13 cellular contexts compared by ENCODE assay signal in the genomic region with DNA sequence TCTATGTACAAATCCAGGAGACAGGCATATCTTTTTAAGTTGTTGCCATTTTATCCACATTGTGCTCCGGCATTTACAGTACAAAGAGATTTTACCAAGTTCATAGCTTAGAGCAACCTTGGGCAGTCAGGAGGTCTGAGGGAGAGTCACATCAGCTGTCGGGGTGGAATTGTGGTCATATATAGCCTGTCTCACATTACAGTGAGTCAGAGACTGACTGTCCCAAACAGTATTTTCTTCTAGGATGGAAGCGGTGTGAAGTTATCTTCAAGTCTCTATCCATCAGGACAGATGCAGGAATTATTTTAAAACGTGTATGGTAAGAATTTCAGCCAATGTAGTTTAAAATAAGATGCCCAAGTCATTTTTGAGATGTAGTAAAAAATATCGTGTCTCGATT. TPM values are rescaled to one million over a fixed set of nuclear protein-coding genes. Genes with fewer than 3 reads are reported as not detected.
A peak's percentile ranks its signal among the peaks of the same experiment; 100 is the strongest.
DNase-seq lines count a peak whose midpoint lies in the region; ATAC-seq and TF ChIP-seq lines count a peak whose summit lies in the region.
"Had no signal": no experiment of that assay in that cellular context is flagged by ENCODE, and none has a peak within 500 bp of the region (broad histone marks: within the 10 kb centered on the region; RNA-seq: fewer than 3 reads in every experiment).

No MANE protein-coding gene starts in this region.

- H3F3A ChIP-seq in PC-9 (ENCODE audit: insufficient read depth, low read depth): peaks cover 2% of the 10 kb centered on the region; the same call in 1 of the 2 replicates

- H2BK12ac ChIP-seq in mesenchymal stem cell (ENCODE audit: low read length in 2 of 2): no peak overlapping the region

- H3K27ac ChIP-seq in PC-9: no peak overlapping the region
- H3K27ac ChIP-seq in mesenchymal stem cell (ENCODE audit: low read length, poor library complexity, severe bottlenecking): no peak overlapping the region
- no peak overlapping the region for H3K27ac ChIP-seq in suprapubic skin
- H3K27ac ChIP-seq: BLaER1 treated with 17β-estradiol and CSF1 and Interleukin-3, amounts not matched to agents 10 nM and 100 nM; pancreas had no signal

- POLR2A ChIA-PET in PC-9 (lab: Charles Lee; ENCODE audit: unreplicated experiment): interaction anchor here (0.6 kb wide), 1 partner anchor 1399 kb away, joined by 5 read pairs; no protein-coding TSS in a partner anchor

- H2AFZ ChIP-seq in PC-9 (no peak overlapping the region), mesenchymal stem cell (ENCODE audit: low read depth, low read length) (no peak overlapping the region)

- H3K14ac ChIP-seq in mesenchymal stem cell (ENCODE audit: low read length in 2 of 2): no peak overlapping the region

- no peak overlapping the region for H2BK15ac ChIP-seq in mesenchymal stem cell (ENCODE audit: low read depth, poor library complexity, severe bottlenecking)

- ATAC-seq in GM21529 (IDR thresholded peaks at IDR 0.05; ENCODE audit: unreplicated experiment) (no peak), HG03039 (IDR thresholded peaks at IDR 0.05; ENCODE audit: unreplicated experiment) (no peak)

- no peak overlapping the region for H3K23ac ChIP-seq in mesenchymal stem cell (ENCODE audit: low read length in 2 of 2)

- no peaks in the 10 kb centered on the region for H3K79me1 ChIP-seq in mesenchymal stem cell (replicated peaks; ENCODE audit: low read length, poor library complexity, severe bottlenecking)

- no peak overlapping the region for H3K18ac ChIP-seq in mesenchymal stem cell (ENCODE audit: low read depth in 1 of 2, low read length in 2 of 2)

- no peaks in the 10 kb centered on the region for H3K9me3 ChIP-seq in PC-9 (ENCODE audit: insufficient read depth, low read depth)
- no peaks in the 10 kb centered on the region for H3K9me3 ChIP-seq in mesenchymal stem cell (ENCODE audit: control insufficient read depth, low read length)
- no peaks in the 10 kb centered on the region for H3K9me3 ChIP-seq in suprapubic skin
- H3K9me3 ChIP-seq: BLaER1 treated with 17β-estradiol and CSF1 and Interleukin-3, amounts not matched to agents 10 nM and 100 nM; pancreas had no signal

- no peak for TF ChIP-seq EP300 in suprapubic skin (IDR thresholded peaks at IDR 0.05)

- no peak overlapping the region for H2BK120ac ChIP-seq in mesenchymal stem cell (ENCODE audit: low read depth, low read length)

- DNase-seq in Caki2 (ENCODE audit: low read depth) (peak; percentile 39), PC-9 (peak; percentile 41 to 58), dermis blood vessel endothelial cell (peak; percentile 59), mesenchymal stem cell (peak; percentile 83), suprapubic skin (ENCODE audit: low spot score in 2 of 2) (no peak), UCSD-AML1 (lab: John Stamatoyannopoulos, UW; ENCODE audit: unreplicated experiment) (no peak)
- DNase-seq: activated CD4-positive, alpha-beta T cell treated with anti-CD3 and anti-CD28 coated beads, Interleukin-2, amount 10 ng/mL, durations not matched to agents 7 days and 5 days; activated naive CD4-positive, alpha-beta T cell treated with anti-CD3 and anti-CD28 coated beads, Interleukin-2, amount 50 U/mL, for 16 hours; pancreas; SIG-M5 had no signal

- TF ChIP-seq CTCF in PC-9 (conservative IDR thresholded peaks at IDR 0.05): no peak
- no peak for TF ChIP-seq CTCF in suprapubic skin (IDR thresholded peaks at IDR 0.05)

- H2BK5ac ChIP-seq in mesenchymal stem cell (ENCODE audit: low read depth, low read length, poor library complexity, severe bottlenecking): no peak overlapping the region

- peak overlapping the region; percentile 31 for H3K9ac ChIP-seq in mesenchymal stem cell (ENCODE audit: low read length)
- H3K9ac ChIP-seq: BLaER1 treated with 17β-estradiol and CSF1 and Interleukin-3, amounts not matched to agents 10 nM and 100 nM had no signal

- no peaks in the 10 kb centered on the region for H3K9me2 ChIP-seq in PC-9 (ENCODE audit: insufficient read depth)

- H3K4ac ChIP-seq in mesenchymal stem cell (ENCODE audit: low read depth in 1 of 2, low read length in 2 of 2): no peak overlapping the region

- no peaks in the 10 kb centered on the region for H3K79me2 ChIP-seq in PC-9 (ENCODE audit: low read depth)

- 50% methylated on average over 4 of the region's 6 CpGs for WGBS in mesenchymal stem cell
- 62% methylated on average over 6 of the region's 6 CpGs for WGBS in suprapubic skin

- in situ Hi-C loops in Caki2 (cut with HindIII; ENCODE audit: low pct_unique_long_range_greater_than_20kb, low sequenced_read_pairs): no loop called here

- H3K4me3 ChIP-seq in PC-9 (no peak overlapping the region), mesenchymal stem cell (ENCODE audit: insufficient read depth in 1 of 2, low read depth in 1 of 2, low read length in 2 of 2) (no peak overlapping the region), suprapubic skin (no peak overlapping the region)
- H3K4me3 ChIP-seq: BLaER1 treated with 17β-estradiol and CSF1 and Interleukin-3, amounts not matched to agents 10 nM and 100 nM; pancreas had no signal

- H2AK5ac ChIP-seq in mesenchymal stem cell (ENCODE audit: low read length, severe bottlenecking): no peak overlapping the region

- H4K20me1 ChIP-seq in PC-9 (ENCODE audit: insufficient read depth): no peaks in the 10 kb centered on the region
- H4K20me1 ChIP-seq: BLaER1 treated with 17β-estradiol and CSF1 and Interleukin-3, amounts not matched to agents 10 nM and 100 nM had no signal

- no peak overlapping the region for H4K91ac ChIP-seq in mesenchymal stem cell (ENCODE audit: low read length)

- no peak for TF ChIP-seq POLR2A in suprapubic skin (IDR thresholded peaks at IDR 0.05)

- CTCF ChIA-PET in PC-9 (lab: Charles Lee): interaction anchor here (0.5 to 0.6 kb wide), 2 partner anchors 25 to 41 kb away, joined by 3 to 5 read pairs; no protein-coding TSS in a partner anchor

- BruUV-seq in PC-9 (replicated peaks; lab: Mats Ljungman, UMichigan): no TSS peak

- no peak overlapping the region for H4K8ac ChIP-seq in mesenchymal stem cell (ENCODE audit: low read length)

- no peak overlapping the region for H3K4me2 ChIP-seq in PC-9
- H3K4me2 ChIP-seq in mesenchymal stem cell (ENCODE audit: low read length, poor library complexity, severe bottlenecking): no peak overlapping the region
- H3K4me2 ChIP-seq: BLaER1 treated with 17β-estradiol and CSF1 and Interleukin-3, amounts not matched to agents 10 nM and 100 nM had no signal

- H3K4me1 ChIP-seq in PC-9 (replicated peaks; ENCODE audit: insufficient read depth): peaks cover 14% of the 10 kb centered on the region
- H3K4me1 ChIP-seq in mesenchymal stem cell (ENCODE audit: control insufficient read depth, insufficient read depth, low read depth, low read length): no peaks in the 10 kb centered on the region
- H3K4me1 ChIP-seq in suprapubic skin: no peaks in the 10 kb centered on the region
- H3K4me1 ChIP-seq: BLaER1 treated with 17β-estradiol and CSF1 and Interleukin-3, amounts not matched to agents 10 nM and 100 nM; pancreas had no signal

- H3K36me3 ChIP-seq in PC-9 (ENCODE audit: low read depth) (0 out of 2 replicates have a peak, but pooled peaks cover 4% of the 10 kb centered on the region), mesenchymal stem cell (ENCODE audit: control insufficient read depth in 1 of 2, insufficient read depth in 2 of 2, low read depth in 1 of 2, low read length in 2 of 2) (peaks cover 8 to 9% of the 10 kb centered on the region in 2 experiments), suprapubic skin (peaks cover 3% of the 10 kb centered on the region)
- H3K36me3 ChIP-seq: BLaER1 treated with 17β-estradiol and CSF1 and Interleukin-3, amounts not matched to agents 10 nM and 100 nM; pancreas had no signal

- intact Hi-C loops in PC-9 (cut with micrococcal nuclease; ENCODE audit: unreplicated experiment): loop anchor here (5.0 kb wide), 1 partner anchor 114 kb away; the partner anchor contains the start of genes IQCK and KNOP1

- no peaks in the 10 kb centered on the region for H3K27me3 ChIP-seq in PC-9 (ENCODE audit: insufficient read depth, low read depth)
- H3K27me3 ChIP-seq in mesenchymal stem cell (ENCODE audit: control insufficient read depth in 1 of 2, insufficient read depth in 1 of 2, low read length in 2 of 2): no peaks in the 10 kb centered on the region
- no peaks in the 10 kb centered on the region for H3K27me3 ChIP-seq in suprapubic skin
- H3K27me3 ChIP-seq: BLaER1 treated with 17β-estradiol and CSF1 and Interleukin-3, amounts not matched to agents 10 nM and 100 nM; pancreas had no signal

RNA-seq across cellular contexts. Expression of gene GPRC5B, which starts 53.0 kb away (rescaled TPM):
- total RNA-seq in Caki2 (2014; rRNA removed; shearing (Covaris generic); ENCODE audit: low replicate concordance): 37.1 and 43.6 TPM in 2 replicates
- total RNA-seq in PC-9 (2021) (62.0 and 70.2 TPM in 2 replicates), dermis blood vessel endothelial cell (75.1 and 80.5 TPM in 2 replicates), suprapubic skin (10 to 100 TPM in 1 of 4 donors, 1 to 10 TPM in 3; 4.1 to 10.6 (median 6.9) TPM)
- 47.0 TPM for polyA plus RNA-seq in mesenchymal stem cell (2013, experiment 1 of 2)
- 51.7 TPM for polyA plus RNA-seq in mesenchymal stem cell (2013, experiment 2 of 2)

Comparison
In these comparisons a context has a peak if more than half of its experiments do, and no peak if none do; other contexts are left out.
1. DNase-seq: peak in Caki2 (single experiment), PC-9 (2 of 2), dermis blood vessel endothelial cell (single experiment) and mesenchymal stem cell (single experiment); none in suprapubic skin (0 of 2) and UCSD-AML1 (single experiment).